ENCODE assay signal across 31 cellular contexts in genomic region chr6:101956961-101957360, GRCh38.
"Had no signal": no experiment of that assay in that cellular context is flagged by ENCODE, and none has a peak within 500 bp of the region (broad histone marks: within the 10 kb centered on the region; RNA-seq: fewer than 3 reads in every experiment).

No MANE protein-coding gene starts in this region.

- H3K4me3 Mint-ChIP-seq: natural killer cell; nephron; neural progenitor cell; stimulated activated memory B cell treated with anti-CD40 and anti-IgM and Interleukin-4, amounts not matched to agents 10 μg/mL and 1 μg/mL and 100 μg/mL, for 72 hours; stimulated activated naive CD8-positive, alpha-beta T cell treated with anti-CD3 and anti-CD28 coated beads, Interleukin-15, amount 100 ng/mL, for 72 hours; type B pancreatic cell had no signal

- H3K27ac ChIP-seq: neural progenitor cell, ovary, parathyroid adenoma, psoas muscle, skin epidermis, spleen, suprapubic skin, testis, tibial artery, transverse colon, upper lobe of right lung, uterus had no signal

- H3K4me2 ChIP-seq: neural progenitor cell, smooth muscle cell had no signal

- H3K36me3 ChIP-seq: neural progenitor cell, ovary, spleen, suprapubic skin, tibial artery, transverse colon, upper lobe of right lung, uterus had no signal

- H3K79me2 ChIP-seq: parathyroid adenoma had no signal

- H3K27me3 Mint-ChIP-seq: progenitor cell of endocrine pancreas; stimulated activated memory B cell treated with anti-CD40 and anti-IgM and Interleukin-4, amounts not matched to agents 10 μg/mL and 1 μg/mL and 100 μg/mL, for 72 hours; stimulated activated naive CD8-positive, alpha-beta T cell treated with anti-CD3 and anti-CD28 coated beads, Interleukin-15, amount 100 ng/mL, for 72 hours; type B pancreatic cell had no signal

- ATAC-seq: natural killer cell; psoas muscle; right cardiac atrium; sciatic nerve; stimulated activated memory B cell treated with anti-CD40 and anti-IgM and Interleukin-4, amounts not matched to agents 10 μg/mL and 1 μg/mL and 100 μg/mL, for 72 hours; stimulated activated naive CD8-positive, alpha-beta T cell treated with anti-CD3 and anti-CD28 coated beads, Interleukin-15, amount 100 ng/mL, for 72 hours; stimulated activated naive CD8-positive, alpha-beta T cell treated with anti-CD3 and anti-CD28 coated beads, Interleukin-15, Interleukin-2, amounts not matched to agents 100 U/mL and 50 U/mL, for 24 hours; upper lobe of right lung had no signal

- H3K4me1 Mint-ChIP-seq: natural killer cell; nephron; neural progenitor cell; stimulated activated memory B cell treated with anti-CD40 and anti-IgM and Interleukin-4, amounts not matched to agents 10 μg/mL and 1 μg/mL and 100 μg/mL, for 72 hours; stimulated activated naive CD8-positive, alpha-beta T cell treated with anti-CD3 and anti-CD28 coated beads, Interleukin-15, amount 100 ng/mL, for 72 hours had no signal

- H3K27ac Mint-ChIP-seq: natural killer cell; nephron; neural progenitor cell; progenitor cell of endocrine pancreas; stimulated activated memory B cell treated with anti-CD40 and anti-IgM and Interleukin-4, amounts not matched to agents 10 μg/mL and 1 μg/mL and 100 μg/mL, for 72 hours; stimulated activated naive CD8-positive, alpha-beta T cell treated with anti-CD3 and anti-CD28 coated beads, Interleukin-15, amount 100 ng/mL, for 72 hours; type B pancreatic cell had no signal

- H2AFZ ChIP-seq: neural progenitor cell, parathyroid adenoma had no signal

- H3K27me3 ChIP-seq: neural progenitor cell, ovary, spleen, suprapubic skin, testis, tibial artery, transverse colon, upper lobe of right lung, uterus had no signal

- DNase-seq: natural killer cell; occipital lobe; ovary; posterior cingulate gyrus; psoas muscle; right cardiac atrium; spleen; stimulated activated CD4-positive, alpha-beta T cell treated with anti-CD3 and anti-CD28 coated beads, Interleukin-12 subunit alpha, Interleukin-12 subunit beta, amount 100 ng/mL, for 4 hours; stimulated activated CD4-positive, alpha-beta T cell treated with anti-CD3 and anti-CD28 coated beads, Interleukin-1b, Interleukin-23, amount 100 ng/mL, for 48 hours; stimulated activated CD4-positive, alpha-beta T cell treated with anti-CD3 and anti-CD28 coated beads, Interleukin-4, amount 100 ng/mL, for 1 hour; stimulated activated CD4-positive, alpha-beta T cell treated with anti-CD3 and anti-CD28 coated beads, Interleukin-4, amount 100 ng/mL, for 4 hours; stimulated activated CD8-positive, alpha-beta memory T cell treated with anti-CD3 and anti-CD28 coated beads, Interleukin-4, amount 100 ng/mL, for 48 hours; stimulated activated naive CD4-positive, alpha-beta T cell; stimulated activated naive CD8-positive, alpha-beta T cell treated with anti-CD3 and anti-CD28 coated beads, Interleukin-15, amount 100 ng/mL, for 72 hours; stimulated activated naive CD8-positive, alpha-beta T cell treated with anti-CD3 and anti-CD28 coated beads, Interleukin-15, Interleukin-2, amounts not matched to agents 100 U/mL and 50 U/mL, for 24 hours; substantia nigra; testis; tibial artery; transverse colon; upper lobe of right lung; uterus had no signal

- H3K4me3 ChIP-seq: neural progenitor cell, ovary, psoas muscle, skin epidermis, smooth muscle cell, spleen, suprapubic skin, testis, tibial artery, transverse colon, upper lobe of right lung, uterus had no signal

- H3K36me3 Mint-ChIP-seq: neural progenitor cell; stimulated activated memory B cell treated with anti-CD40 and anti-IgM and Interleukin-4, amounts not matched to agents 10 μg/mL and 1 μg/mL and 100 μg/mL, for 72 hours; type B pancreatic cell had no signal

- H3K9me3 Mint-ChIP-seq: neural progenitor cell, type B pancreatic cell had no signal

- H3K9me3 ChIP-seq: ovary, suprapubic skin, testis, transverse colon, upper lobe of right lung, uterus had no signal

- H3K4me1 ChIP-seq: neural progenitor cell, parathyroid adenoma, psoas muscle, spleen, suprapubic skin, testis, tibial artery, transverse colon, upper lobe of right lung, uterus had no signal

- H3K9ac ChIP-seq: neural progenitor cell, parathyroid adenoma had no signal
